10 cellular contexts compared by ENCODE assay signal in the genomic region with DNA sequence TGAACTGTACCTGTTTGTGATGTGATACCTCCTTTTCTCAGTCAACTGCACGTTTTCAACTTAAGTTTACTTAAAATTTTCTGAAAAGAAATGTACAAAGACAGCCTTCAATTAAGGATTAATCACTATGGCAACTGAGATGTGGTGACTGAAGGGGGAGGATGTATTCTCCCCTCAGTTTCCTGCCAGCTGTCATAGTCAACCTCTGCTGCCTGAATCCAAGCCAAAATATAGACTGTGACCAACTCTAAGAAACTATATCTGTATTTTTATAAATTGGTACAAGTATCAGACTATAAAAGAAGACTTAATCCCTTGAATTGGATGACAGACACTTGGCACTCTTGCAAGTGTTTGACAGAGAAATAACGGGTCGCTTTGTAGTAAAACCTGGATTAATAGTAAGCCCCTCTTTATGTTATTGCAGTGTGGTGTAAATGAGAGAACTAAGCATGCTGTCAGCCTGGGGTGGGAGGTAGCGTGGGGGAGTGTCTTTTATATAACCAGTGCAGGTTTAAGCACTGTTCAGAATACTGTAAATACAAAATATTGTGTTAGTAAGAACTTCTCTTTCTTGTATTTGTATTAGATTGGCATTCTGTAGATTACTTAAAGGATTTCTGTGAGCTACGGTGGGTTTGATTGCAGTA.
DNase-seq lines count a peak whose midpoint lies in the region; ATAC-seq and TF ChIP-seq lines count a peak whose summit lies in the region.
"Had no signal": no experiment of that assay in that cellular context is flagged by ENCODE, and none has a peak within 500 bp of the region (broad histone marks: within the 10 kb centered on the region; RNA-seq: fewer than 3 reads in every experiment).

No MANE protein-coding gene starts in this region.

- DNase-seq in GDM1 (lab: John Stamatoyannopoulos, UW) (peak; percentile 22), NCI-H1436 (lab: John Stamatoyannopoulos, UW) (peak; percentile 56), nephron progenitor cell (no peak), adrenal gland (no peak), 8988T (no peak)
- no peak for DNase-seq in T-helper 2 cell treated with Interferon-gamma antibody and Interleukin-4, amounts not matched to agents 5 μg/mL and 100 μg/mL, for 36 hours (ENCODE audit: low spot score)
- DNase-seq: SIG-M5, testis had no signal

- H3K4me1 Mint-ChIP-seq in T-helper 2 cell treated with Interferon-gamma antibody and Interleukin-4, amounts not matched to agents 5 μg/mL and 100 μg/mL, for 36 hours (ENCODE audit: low read depth): peaks cover 23% of the 10 kb centered on the region
- H3K4me1 Mint-ChIP-seq in nephron progenitor cell: peaks cover 12% of the 10 kb centered on the region

- no peaks in the 10 kb centered on the region for H3K36me3 ChIP-seq in adrenal gland (replicated peaks in 1 of 2)

- no peaks in the 10 kb centered on the region for H3K27me3 ChIP-seq in adrenal gland
- H3K27me3 ChIP-seq: testis had no signal

- ATAC-seq in HG03108 (IDR thresholded peaks at IDR 0.05; ENCODE audit: unreplicated experiment): no peak

- TF ChIP-seq POLR2A in adrenal gland (IDR thresholded peaks at IDR 0.05): no peak

- no peaks in the 10 kb centered on the region for H3K27me3 Mint-ChIP-seq in T-helper 2 cell treated with Interferon-gamma antibody and Interleukin-4, amounts not matched to agents 5 μg/mL and 100 μg/mL, for 36 hours (ENCODE audit: low read depth)
- no peaks in the 10 kb centered on the region for H3K27me3 Mint-ChIP-seq in nephron progenitor cell (ENCODE audit: low read depth, poor library complexity)
- H3K27me3 Mint-ChIP-seq: IgD-negative memory B cell had no signal

- 62 to 75% (median 73%) methylated on average over 5 of the region's 5 CpGs for WGBS in adrenal gland, 4 donors

- H3K27ac Mint-ChIP-seq in T-helper 2 cell treated with Interferon-gamma antibody and Interleukin-4, amounts not matched to agents 5 μg/mL and 100 μg/mL, for 36 hours: peak overlapping the region; percentile 69
- H3K27ac Mint-ChIP-seq in nephron progenitor cell: peak overlapping the region; percentile 17

- TF ChIP-seq CTCF in nephron progenitor cell (IDR thresholded peaks at IDR 0.05): no peak
- no peak for TF ChIP-seq CTCF in adrenal gland (IDR thresholded peaks at IDR 0.05)

- intact Hi-C loops in adrenal gland (cut with DNase I): no loop called here

- H3K9me3 ChIP-seq in adrenal gland (replicated peaks in 1 of 3): no peaks in the 10 kb centered on the region
- H3K9me3 ChIP-seq: testis had no signal

- H3K9me3 Mint-ChIP-seq in T-helper 2 cell treated with Interferon-gamma antibody and Interleukin-4, amounts not matched to agents 5 μg/mL and 100 μg/mL, for 36 hours: peaks cover 3% of the 10 kb centered on the region
- H3K9me3 Mint-ChIP-seq in nephron progenitor cell: peaks cover 5% of the 10 kb centered on the region

- no peak overlapping the region for H3K4me3 ChIP-seq in adrenal gland
- H3K4me3 ChIP-seq: testis had no signal

- H3K4me1 ChIP-seq in adrenal gland (replicated peaks in 1 of 2): peaks cover 0 to 6% of the 10 kb centered on the region in 2 donors
- H3K4me1 ChIP-seq: testis had no signal

- no peak overlapping the region for H3K4me3 Mint-ChIP-seq in T-helper 2 cell treated with Interferon-gamma antibody and Interleukin-4, amounts not matched to agents 5 μg/mL and 100 μg/mL, for 36 hours
- H3K4me3 Mint-ChIP-seq in nephron progenitor cell: no peak overlapping the region
- H3K4me3 Mint-ChIP-seq: IgD-negative memory B cell had no signal

- H3K27ac ChIP-seq in adrenal gland: no peak overlapping the region
- H3K27ac ChIP-seq: testis had no signal

- H3K36me3 Mint-ChIP-seq in T-helper 2 cell treated with Interferon-gamma antibody and Interleukin-4, amounts not matched to agents 5 μg/mL and 100 μg/mL, for 36 hours (ENCODE audit: low read depth): peaks cover 49% of the 10 kb centered on the region
- peaks cover 33% of the 10 kb centered on the region for H3K36me3 Mint-ChIP-seq in nephron progenitor cell (ENCODE audit: low read depth)

Comparison
In these comparisons a context has a peak if more than half of its experiments do, and no peak if none do; other contexts are left out.
1. DNase-seq: peak in GDM1 (single experiment) and NCI-H1436 (single experiment); none in T-helper 2 cell treated with Interferon-gamma antibody and Interleukin-4, amounts not matched to agents 5 μg/mL and 100 μg/mL, for 36 hours (single experiment), nephron progenitor cell (single experiment), adrenal gland (0 of 7) and 8988T (single experiment).